In genomic region chr6:46138281-46138680, GRCh38 we compare ENCODE assay signal across 11 cellular contexts. TPM values are rescaled to one million over a fixed set of nuclear protein-coding genes. Genes with fewer than 3 reads are reported as not detected.
DNase-seq lines count a peak whose midpoint lies in the region; ATAC-seq and TF ChIP-seq lines count a peak whose summit lies in the region.
"Had no signal": no experiment of that assay in that cellular context is flagged by ENCODE, and none has a peak within 500 bp of the region (broad histone marks: within the 10 kb centered on the region; RNA-seq: fewer than 3 reads in every experiment).

No MANE protein-coding gene starts in this region.

- DNase-seq in progenitor cell of endocrine pancreas (ENCODE audit: low spot score, unreplicated experiment) (no peak), omental fat pad (ENCODE audit: low spot score) (no peak), erythroblast (lab: John Stamatoyannopoulos, UW) (no peak), WERI-Rb-1 (no peak)
- DNase-seq: activated CD4-positive, alpha-beta T cell treated with anti-CD3 and anti-CD28 coated beads for 1 hour; left ventricle myocardium inferior had no signal

- TF ChIP-seq POLR2A in erythroblast (IDR thresholded peaks at IDR 0.05; ENCODE audit: low read length), result no peak

- H3K27ac Mint-ChIP-seq in progenitor cell of endocrine pancreas, result peak overlapping the region; percentile 0

- H3K36me3 Mint-ChIP-seq in progenitor cell of endocrine pancreas (ENCODE audit: insufficient read depth), result peaks cover 4% of the 10 kb centered on the region

- H3K4me3 ChIP-seq in WERI-Rb-1 (ENCODE audit: low read depth, low read length), result no peak overlapping the region
- H3K4me3 ChIP-seq: left ventricle myocardium inferior, smooth muscle cell had no signal

- no peaks in the 10 kb centered on the region for H3K9me3 Mint-ChIP-seq in progenitor cell of endocrine pancreas (ENCODE audit: low read depth)

- H3K27ac ChIP-seq in WERI-Rb-1, result no peak overlapping the region

- no peaks in the 10 kb centered on the region for H3K27me3 Mint-ChIP-seq in progenitor cell of endocrine pancreas

- H3K4me3 Mint-ChIP-seq in progenitor cell of endocrine pancreas (ENCODE audit: low read depth), result no peak overlapping the region

- no peaks in the 10 kb centered on the region for H3K27me3 ChIP-seq in WERI-Rb-1 (ENCODE audit: insufficient read depth, low read depth, severe bottlenecking)

- peak; percentile 89 for ATAC-seq in GM19025 (IDR thresholded peaks at IDR 0.05; ENCODE audit: low read depth, unreplicated experiment)
- peak; percentile 73 for ATAC-seq in HG02623 (IDR thresholded peaks at IDR 0.05; ENCODE audit: unreplicated experiment)
- ATAC-seq in HG03521 (IDR thresholded peaks at IDR 0.05; ENCODE audit: unreplicated experiment), result peak; percentile 52
- no peak for ATAC-seq in omental fat pad (ENCODE audit: low FRiP score)
- ATAC-seq: esophagus mucosa had no signal

- peaks cover 2% of the 10 kb centered on the region for H3K36me3 ChIP-seq in WERI-Rb-1
- H3K36me3 ChIP-seq: left ventricle myocardium inferior had no signal

- H3K4me1 Mint-ChIP-seq in progenitor cell of endocrine pancreas (ENCODE audit: low read depth), result peaks cover 11% of the 10 kb centered on the region

- no peaks in the 10 kb centered on the region for H3K9me3 ChIP-seq in WERI-Rb-1 (ENCODE audit: severe bottlenecking)
- H3K9me3 ChIP-seq: left ventricle myocardium inferior had no signal

- TF ChIP-seq CTCF in progenitor cell of endocrine pancreas (IDR thresholded peaks at IDR 0.05; ENCODE audit: unreplicated experiment) (no peak), omental fat pad (IDR thresholded peaks at IDR 0.05) (no peak), WERI-Rb-1 (IDR thresholded peaks at IDR 0.05; ENCODE audit: low read depth, low read length) (no peak)

RNA-seq across cellular contexts. Expression of gene ENPP4, which starts 8.5 kb away (rescaled TPM):
- 11.5 and 11.9 TPM in 2 replicates for total RNA-seq in progenitor cell of endocrine pancreas
- total RNA-seq in omental fat pad, result 10 to 100 TPM; 16.8 to 27.3 (median 21.8) TPM

RNA-seq across cellular contexts. Expression of gene ENPP5, which starts 32.5 kb away (rescaled TPM):
- total RNA-seq in progenitor cell of endocrine pancreas (13.4 and 13.6 TPM in 2 replicates), omental fat pad (1 to 10 TPM in 3 of 4 donors, under 1 TPM in 1; 0.32 to 8.6 (median 1.7) TPM)
